19 cellular contexts compared by ENCODE assay signal in the genomic region with DNA sequence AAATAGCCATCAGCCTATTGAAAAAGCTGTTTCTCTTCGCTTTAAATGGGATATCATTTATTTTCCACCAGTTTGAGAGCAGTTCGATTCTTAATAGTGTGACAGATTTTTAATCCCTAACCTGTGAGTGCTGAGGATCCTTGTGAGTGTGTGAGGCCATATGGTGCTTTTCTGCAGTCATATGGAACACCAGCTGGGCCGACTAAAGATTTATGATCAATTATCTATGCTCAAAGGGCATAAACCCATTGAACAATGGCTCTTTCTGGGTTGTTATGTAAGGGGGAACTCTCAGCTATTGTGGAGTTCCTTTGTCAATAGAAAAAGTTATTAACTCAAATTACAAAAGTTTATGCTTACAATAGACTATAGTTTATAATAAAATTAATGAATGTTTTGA.
"Had no signal": no experiment of that assay in that cellular context is flagged by ENCODE, and none has a peak within 500 bp of the region (broad histone marks: within the 10 kb centered on the region; RNA-seq: fewer than 3 reads in every experiment).

No MANE protein-coding gene starts in this region.

- H3K27me3 ChIP-seq: body of pancreas, dorsolateral prefrontal cortex, upper lobe of left lung had no signal

- H3K9me3 ChIP-seq: body of pancreas, lower lobe of right lung, thoracic aorta, upper lobe of left lung had no signal

- H3K36me3 ChIP-seq: lower lobe of right lung, thoracic aorta, upper lobe of left lung had no signal

- H3K4me3 ChIP-seq: body of pancreas, dorsolateral prefrontal cortex, lower lobe of right lung, thoracic aorta, upper lobe of left lung had no signal

- H3K36me3 Mint-ChIP-seq: activated naive CD8-positive, alpha-beta T cell treated with anti-CD3 and anti-CD28 coated beads, Interleukin-2, amount 10 ng/mL, durations not matched to agents 7 days and 5 days; natural killer cell treated with Interleukin-12 subunit alpha and Interleukin-12 subunit beta and Interleukin-15 and Interleukin-18, amount 100 ng/mL, for 72 hours; stimulated activated naive B cell treated with anti-CD40 and anti-IgM and Interleukin-4, amounts not matched to agents 10 μg/mL and 1 μg/mL and 100 μg/mL, for 72 hours had no signal

- H3K27me3 Mint-ChIP-seq: activated CD4-positive, alpha-beta T cell treated with anti-CD3 and anti-CD28 coated beads, Interleukin-2, amount 10 ng/mL, durations not matched to agents 24 days and 14 days; activated naive CD8-positive, alpha-beta T cell treated with anti-CD3 and anti-CD28 coated beads, Interleukin-2, amount 10 ng/mL, durations not matched to agents 7 days and 5 days; activated T-cell treated with anti-CD3 and anti-CD28 coated beads, Interleukin-2, amount 50 U/mL, for 24 hours; natural killer cell treated with Interleukin-12 subunit alpha and Interleukin-12 subunit beta and Interleukin-15 and Interleukin-18, amount 100 ng/mL, for 72 hours; stimulated activated naive B cell treated with anti-CD40 and anti-IgM and Interleukin-4, amounts not matched to agents 10 μg/mL and 1 μg/mL and 100 μg/mL, for 72 hours had no signal

- H3K9me3 Mint-ChIP-seq: activated CD4-positive, alpha-beta T cell treated with anti-CD3 and anti-CD28 coated beads, Interleukin-2, amount 10 ng/mL, durations not matched to agents 24 days and 14 days; activated naive CD8-positive, alpha-beta T cell treated with anti-CD3 and anti-CD28 coated beads, Interleukin-2, amount 10 ng/mL, durations not matched to agents 7 days and 5 days; natural killer cell treated with Interleukin-12 subunit alpha and Interleukin-12 subunit beta and Interleukin-15 and Interleukin-18, amount 100 ng/mL, for 72 hours had no signal

- DNase-seq: activated CD4-positive, alpha-beta T cell treated with anti-CD3 and anti-CD28 coated beads, Interleukin-2, amount 10 ng/mL, durations not matched to agents 24 days and 14 days; activated CD4-positive, CD25-positive, alpha-beta regulatory T cell; activated CD8-positive, alpha-beta T cell treated with anti-CD3 and anti-CD28 coated beads, Interleukin-2, amount 10 ng/mL, durations not matched to agents 7 days and 5 days; activated naive CD4-positive, alpha-beta T cell treated with Interleukin-2 at 50 U/mL for 16 hours; activated naive CD8-positive, alpha-beta T cell treated with anti-CD3 and anti-CD28 coated beads, Interleukin-2, amount 10 ng/mL, durations not matched to agents 7 days and 5 days; activated T-cell treated with anti-CD3 and anti-CD28 coated beads, Interleukin-2, amount 50 U/mL, for 24 hours; body of pancreas; caudate nucleus; dorsolateral prefrontal cortex; foreskin fibroblast; head of caudate nucleus; lower lobe of right lung; nucleus accumbens; stimulated activated naive B cell treated with anti-CD40 and anti-IgM and Interleukin-4, amounts not matched to agents 10 μg/mL and 1 μg/mL and 100 μg/mL, for 72 hours; upper lobe of left lung had no signal

- H3K4me1 Mint-ChIP-seq: activated CD4-positive, alpha-beta T cell treated with anti-CD3 and anti-CD28 coated beads, Interleukin-2, amount 10 ng/mL, durations not matched to agents 24 days and 14 days; activated naive CD8-positive, alpha-beta T cell treated with anti-CD3 and anti-CD28 coated beads, Interleukin-2, amount 10 ng/mL, durations not matched to agents 7 days and 5 days; stimulated activated naive B cell treated with anti-CD40 and anti-IgM and Interleukin-4, amounts not matched to agents 10 μg/mL and 1 μg/mL and 100 μg/mL, for 72 hours had no signal

- H3K4me3 Mint-ChIP-seq: activated CD4-positive, alpha-beta T cell treated with anti-CD3 and anti-CD28 coated beads, Interleukin-2, amount 10 ng/mL, durations not matched to agents 24 days and 14 days; activated CD8-positive, alpha-beta T cell treated with anti-CD3 and anti-CD28 coated beads, Interleukin-2, amount 10 ng/mL, durations not matched to agents 7 days and 5 days; activated naive CD8-positive, alpha-beta T cell treated with anti-CD3 and anti-CD28 coated beads, Interleukin-2, amount 10 ng/mL, durations not matched to agents 7 days and 5 days; activated T-cell treated with anti-CD3 and anti-CD28 coated beads, Interleukin-2, amount 50 U/mL, for 24 hours; natural killer cell treated with Interleukin-12 subunit alpha and Interleukin-12 subunit beta and Interleukin-15 and Interleukin-18, amount 100 ng/mL, for 72 hours; stimulated activated naive B cell treated with anti-CD40 and anti-IgM and Interleukin-4, amounts not matched to agents 10 μg/mL and 1 μg/mL and 100 μg/mL, for 72 hours had no signal

- H3K4me1 ChIP-seq: body of pancreas, lower lobe of right lung, upper lobe of left lung had no signal

- H3K27ac Mint-ChIP-seq: activated CD4-positive, alpha-beta T cell treated with anti-CD3 and anti-CD28 coated beads, Interleukin-2, amount 10 ng/mL, durations not matched to agents 24 days and 14 days; activated CD8-positive, alpha-beta T cell treated with anti-CD3 and anti-CD28 coated beads, Interleukin-2, amount 10 ng/mL, durations not matched to agents 7 days and 5 days; activated naive CD8-positive, alpha-beta T cell treated with anti-CD3 and anti-CD28 coated beads, Interleukin-2, amount 10 ng/mL, durations not matched to agents 7 days and 5 days; activated T-cell treated with anti-CD3 and anti-CD28 coated beads, Interleukin-2, amount 50 U/mL, for 24 hours; activated T-helper 2 cell treated with anti-CD3 and anti-CD28 coated beads, Interferon-gamma antibody, Interleukin-2, Interleukin-4, amounts not matched to agents 10 μg/mL and 5 μg/mL and 100 μg/mL, durations not matched to agents 14 hours and 24 hours and 36 hours; natural killer cell treated with Interleukin-12 subunit alpha and Interleukin-12 subunit beta and Interleukin-15 and Interleukin-18, amount 100 ng/mL, for 72 hours; stimulated activated naive B cell treated with anti-CD40 and anti-IgM and Interleukin-4, amounts not matched to agents 10 μg/mL and 1 μg/mL and 100 μg/mL, for 72 hours had no signal

- H3K27ac ChIP-seq: body of pancreas, dorsolateral prefrontal cortex, epithelial cell of prostate, lower lobe of right lung, thoracic aorta, upper lobe of left lung had no signal
